Comparison of ENCODE assay signal across 8 cellular contexts in genomic region chr4:88523325-88524129, GRCh38. TPM values are rescaled to one million over a fixed set of nuclear protein-coding genes. Genes with fewer than 3 reads are reported as not detected.
A peak's percentile ranks its signal among the peaks of the same experiment; 100 is the strongest.
DNase-seq lines count a peak whose midpoint lies in the region; ATAC-seq, FAIRE-seq and TF ChIP-seq lines count a peak whose summit lies in the region.

PYURF (minus strand) TSS chr4:88523776; CDS start chr4:88523700, 76 bp downstream.

- H4K12ac ChIP-seq in trophoblast cell (ENCODE audit: low read depth, low read length): peak within 1 kb of the TSS; percentile 89

- H3K18ac ChIP-seq in trophoblast cell (ENCODE audit: low read length): peak within 1 kb of the TSS; percentile 86

- peak within 1 kb of the TSS; percentile 99 for H3K9ac ChIP-seq in adipocyte (ENCODE audit: low read length)
- peak within 1 kb of the TSS; percentile 57 for H3K9ac ChIP-seq in trophoblast cell (ENCODE audit: low read length)

- TF ChIP-seq CTCF in cardiac muscle cell (IDR thresholded peaks at IDR 0.05; ENCODE audit: low read depth, low read length): no peak
- TF ChIP-seq CTCF in tibial nerve (IDR thresholded peaks at IDR 0.05): peak in 2 of 5 experiments; percentile 26 to 45

- H3K9me3 ChIP-seq in adipocyte (ENCODE audit: control insufficient read depth, low read length) (no peaks in the 10 kb centered on the region), cardiac muscle cell (ENCODE audit: low read depth) (no peaks in the 10 kb centered on the region), trophoblast cell (ENCODE audit: insufficient read depth, low read depth, low read length) (no peaks in the 10 kb centered on the region), tibial nerve (no peaks in the 10 kb centered on the region)

- peak; percentile 76 for TF ChIP-seq POLR2A in GM12891 (IDR thresholded peaks at IDR 0.05; ENCODE audit: low read depth, low read length)
- TF ChIP-seq POLR2A in tibial nerve (IDR thresholded peaks at IDR 0.05): peak; percentile 75 to 90

- peaks cover 22% of the 10 kb centered on the region for H3K36me3 ChIP-seq in adipocyte (ENCODE audit: control insufficient read depth, insufficient read depth, low read length, severe bottlenecking)
- H3K36me3 ChIP-seq in cardiac muscle cell: peaks cover 14% of the 10 kb centered on the region
- H3K36me3 ChIP-seq in trophoblast cell (ENCODE audit: control insufficient read depth in 1 of 2, insufficient read depth in 2 of 2, low read length in 2 of 2): peaks cover 0 to 4% of the 10 kb centered on the region in 2 experiments
- H3K36me3 ChIP-seq in tibial nerve: peaks cover 0 to 27% (median 3%) of the 10 kb centered on the region in 3 donors

- FAIRE-seq in GM12891 (lab: Jason Lieb, UNC): peak; percentile 70

- H3K27me3 ChIP-seq in adipocyte (replicated peaks; ENCODE audit: control insufficient read depth, insufficient read depth, low read length) (no peaks in the 10 kb centered on the region), cardiac muscle cell (no peaks in the 10 kb centered on the region), trophoblast cell (ENCODE audit: insufficient read depth, low read length) (no peaks in the 10 kb centered on the region), tibial nerve (no peaks in the 10 kb centered on the region)

- no peak within 1 kb of the TSS for H2BK12ac ChIP-seq in trophoblast cell (ENCODE audit: low read length)

- H3K79me2 ChIP-seq in trophoblast cell (ENCODE audit: control insufficient read depth, insufficient read depth, low read length, poor library complexity): peaks cover 6% of the 10 kb centered on the region

- H3K4ac ChIP-seq in trophoblast cell (ENCODE audit: low read depth, low read length): peak within 1 kb of the TSS; percentile 88

- peak; percentile 81 for ATAC-seq in HG02763 (IDR thresholded peaks at IDR 0.05; ENCODE audit: unreplicated experiment)

- H2BK120ac ChIP-seq in trophoblast cell (ENCODE audit: insufficient read depth, low read length, poor library complexity): peak within 1 kb of the TSS; percentile 67

- H4K8ac ChIP-seq in trophoblast cell (ENCODE audit: low read depth, low read length): peak within 1 kb of the TSS; percentile 90

- H3K4me3 ChIP-seq in adipocyte (ENCODE audit: low read length): peak within 1 kb of the TSS; percentile 95
- H3K4me3 ChIP-seq in cardiac muscle cell: peak within 1 kb of the TSS; percentile 70
- peak within 1 kb of the TSS; percentile 81 for H3K4me3 ChIP-seq in trophoblast cell (ENCODE audit: low read depth, low read length)
- H3K4me3 ChIP-seq in tibial nerve: peak within 1 kb of the TSS; percentile 81 to 95 (median 84)

- TF ChIP-seq EP300 in tibial nerve (IDR thresholded peaks at IDR 0.05): peak in 1 of 2 donors; percentile 93

- H3K23ac ChIP-seq in trophoblast cell (ENCODE audit: low read length): no peak within 1 kb of the TSS

- peaks cover 6% of the 10 kb centered on the region for H3K79me1 ChIP-seq in trophoblast cell (ENCODE audit: low read length)

- WGBS in trophoblast cell (ENCODE audit: extremely low coverage, insufficient coverage, insufficient read length): no CpG with 5 or more reads among the region's 68 CpGs
- WGBS in tibial nerve, 2 donors: 0 to 3% methylated on average over 14 to 36 of the region's 68 CpGs

- H3K27ac ChIP-seq in cardiac muscle cell (peak within 1 kb of the TSS; percentile 97), trophoblast cell (ENCODE audit: low read depth, low read length) (peak within 1 kb of the TSS; percentile 65), tibial nerve (peak within 1 kb of the TSS; percentile 83 to 95 (median 90))

- peak within 1 kb of the TSS; percentile 41 for H2BK5ac ChIP-seq in trophoblast cell (ENCODE audit: low read depth, low read length, poor library complexity)

- H2AFZ ChIP-seq in trophoblast cell (ENCODE audit: insufficient read depth, low read length, poor library complexity): peak within 1 kb of the TSS; percentile 87

- H4K91ac ChIP-seq in trophoblast cell (ENCODE audit: low read depth, low read length): peak within 1 kb of the TSS; percentile 79

- DNase-seq in GM12891 (ENCODE audit: insufficient read length, low spot score) (peak; percentile 60), NCI-H1417 (lab: John Stamatoyannopoulos, UW) (peak; percentile 95 to 97 (median 97)), SW480 (ENCODE audit: low spot score) (peak; percentile 88), adipocyte (ENCODE audit: low read depth) (peak; percentile 99), cardiac muscle cell (ENCODE audit: low read depth in 1 of 2, low spot score in 1 of 2) (peak; percentile 96 to 98), trophoblast cell (peak; percentile 97 to 98), tibial nerve (ENCODE audit: low spot score in 2 of 2) (peak; percentile 93 to 94)

- H2AK5ac ChIP-seq in trophoblast cell (ENCODE audit: low read length): peak within 1 kb of the TSS; percentile 13

- peak within 1 kb of the TSS; percentile 91 for H3K14ac ChIP-seq in trophoblast cell (ENCODE audit: low read length)

- H3K4me2 ChIP-seq in trophoblast cell (ENCODE audit: low read length): peak within 1 kb of the TSS; percentile 61

- H3K4me1 ChIP-seq in adipocyte (ENCODE audit: control insufficient read depth, insufficient read depth, low read length): peaks cover 35% of the 10 kb centered on the region
- H3K4me1 ChIP-seq in cardiac muscle cell (ENCODE audit: low read depth): peaks cover 13% of the 10 kb centered on the region
- peaks cover 2 to 3% of the 10 kb centered on the region in 2 experiments for H3K4me1 ChIP-seq in trophoblast cell (ENCODE audit: control insufficient read depth in 1 of 2, insufficient read depth in 2 of 2, low read length in 2 of 2)
- H3K4me1 ChIP-seq in tibial nerve: peaks cover 0 to 47% (median 21%) of the 10 kb centered on the region in 4 donors

TF ChIP-seq in GM12891, 5 proteins besides CTCF, POLR2A, EP300 and RAD21:
- TF ChIP-seq TAF1 (IDR thresholded peaks at IDR 0.05; ENCODE audit: low read depth, low read length) (peak; percentile 24), SPI1 (IDR thresholded peaks at IDR 0.05; ENCODE audit: low read depth, low read length) (no peak), PAX5 (IDR thresholded peaks at IDR 0.05; ENCODE audit: insufficient read depth, low read length, severe bottlenecking) (no peak), POLR2AphosphoS5 (IDR thresholded peaks at IDR 0.05; ENCODE audit: low read depth, low read length) (peak; percentile 75), POU2F2 (IDR thresholded peaks at IDR 0.05; ENCODE audit: low read depth, low read length) (0 out of 2 replicates have a peak, but pooled peaks have one; percentile 31)

RNA-seq across cellular contexts. Expression of gene PYURF, which starts in this region (rescaled TPM):
- 56.1 TPM for polyA plus RNA-seq in GM12891 (2012; ENCODE audit: low read depth, missing spikeins)
- total RNA-seq in cardiac muscle cell (80.5 and 83.4 TPM in 2 replicates), tibial nerve (100 to 1,000 TPM; 104 to 135 (median 105) TPM)
- 172 and 184 TPM in 2 replicates for polyA plus RNA-seq in cardiac muscle cell
- 48.1 and 49.9 TPM in 2 replicates for polyA plus RNA-seq in trophoblast cell (2013)

Comparison
In these comparisons a context has a peak if more than half of its experiments do, and no peak if none do; other contexts are left out.
1. Peak in every context shown above with its lines: DNase-seq, ATAC-seq, H3K4me3 ChIP-seq and H3K27ac ChIP-seq.